1 cellular context compared by ENCODE assay signal in the genomic region with DNA sequence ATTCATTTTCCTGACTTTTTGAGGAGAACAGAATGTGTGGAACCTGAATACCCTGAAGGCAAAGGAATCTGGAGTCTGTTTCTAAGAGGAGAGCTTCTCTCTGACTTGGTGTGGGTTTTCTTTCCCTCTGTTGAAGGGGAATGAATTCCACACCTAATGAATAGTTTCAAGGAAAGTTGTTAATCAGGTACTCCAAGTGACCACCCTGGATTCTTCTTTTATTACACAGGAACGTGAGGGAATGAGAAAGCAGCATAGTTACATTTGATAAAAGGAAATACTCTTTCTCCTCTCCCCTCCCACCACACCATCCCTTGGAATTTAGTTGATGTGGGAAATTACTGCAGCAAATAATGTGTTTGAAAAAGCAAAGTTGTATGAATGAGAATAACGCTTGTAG.
TF ChIP-seq lines count a peak whose summit lies in the region.

No MANE protein-coding gene starts in this region.

TF ChIP-seq in GM23338, 12 proteins besides CTCF, POLR2A, EP300 and RAD21 (continued from another document):
- TF ChIP-seq, protein P1, sequence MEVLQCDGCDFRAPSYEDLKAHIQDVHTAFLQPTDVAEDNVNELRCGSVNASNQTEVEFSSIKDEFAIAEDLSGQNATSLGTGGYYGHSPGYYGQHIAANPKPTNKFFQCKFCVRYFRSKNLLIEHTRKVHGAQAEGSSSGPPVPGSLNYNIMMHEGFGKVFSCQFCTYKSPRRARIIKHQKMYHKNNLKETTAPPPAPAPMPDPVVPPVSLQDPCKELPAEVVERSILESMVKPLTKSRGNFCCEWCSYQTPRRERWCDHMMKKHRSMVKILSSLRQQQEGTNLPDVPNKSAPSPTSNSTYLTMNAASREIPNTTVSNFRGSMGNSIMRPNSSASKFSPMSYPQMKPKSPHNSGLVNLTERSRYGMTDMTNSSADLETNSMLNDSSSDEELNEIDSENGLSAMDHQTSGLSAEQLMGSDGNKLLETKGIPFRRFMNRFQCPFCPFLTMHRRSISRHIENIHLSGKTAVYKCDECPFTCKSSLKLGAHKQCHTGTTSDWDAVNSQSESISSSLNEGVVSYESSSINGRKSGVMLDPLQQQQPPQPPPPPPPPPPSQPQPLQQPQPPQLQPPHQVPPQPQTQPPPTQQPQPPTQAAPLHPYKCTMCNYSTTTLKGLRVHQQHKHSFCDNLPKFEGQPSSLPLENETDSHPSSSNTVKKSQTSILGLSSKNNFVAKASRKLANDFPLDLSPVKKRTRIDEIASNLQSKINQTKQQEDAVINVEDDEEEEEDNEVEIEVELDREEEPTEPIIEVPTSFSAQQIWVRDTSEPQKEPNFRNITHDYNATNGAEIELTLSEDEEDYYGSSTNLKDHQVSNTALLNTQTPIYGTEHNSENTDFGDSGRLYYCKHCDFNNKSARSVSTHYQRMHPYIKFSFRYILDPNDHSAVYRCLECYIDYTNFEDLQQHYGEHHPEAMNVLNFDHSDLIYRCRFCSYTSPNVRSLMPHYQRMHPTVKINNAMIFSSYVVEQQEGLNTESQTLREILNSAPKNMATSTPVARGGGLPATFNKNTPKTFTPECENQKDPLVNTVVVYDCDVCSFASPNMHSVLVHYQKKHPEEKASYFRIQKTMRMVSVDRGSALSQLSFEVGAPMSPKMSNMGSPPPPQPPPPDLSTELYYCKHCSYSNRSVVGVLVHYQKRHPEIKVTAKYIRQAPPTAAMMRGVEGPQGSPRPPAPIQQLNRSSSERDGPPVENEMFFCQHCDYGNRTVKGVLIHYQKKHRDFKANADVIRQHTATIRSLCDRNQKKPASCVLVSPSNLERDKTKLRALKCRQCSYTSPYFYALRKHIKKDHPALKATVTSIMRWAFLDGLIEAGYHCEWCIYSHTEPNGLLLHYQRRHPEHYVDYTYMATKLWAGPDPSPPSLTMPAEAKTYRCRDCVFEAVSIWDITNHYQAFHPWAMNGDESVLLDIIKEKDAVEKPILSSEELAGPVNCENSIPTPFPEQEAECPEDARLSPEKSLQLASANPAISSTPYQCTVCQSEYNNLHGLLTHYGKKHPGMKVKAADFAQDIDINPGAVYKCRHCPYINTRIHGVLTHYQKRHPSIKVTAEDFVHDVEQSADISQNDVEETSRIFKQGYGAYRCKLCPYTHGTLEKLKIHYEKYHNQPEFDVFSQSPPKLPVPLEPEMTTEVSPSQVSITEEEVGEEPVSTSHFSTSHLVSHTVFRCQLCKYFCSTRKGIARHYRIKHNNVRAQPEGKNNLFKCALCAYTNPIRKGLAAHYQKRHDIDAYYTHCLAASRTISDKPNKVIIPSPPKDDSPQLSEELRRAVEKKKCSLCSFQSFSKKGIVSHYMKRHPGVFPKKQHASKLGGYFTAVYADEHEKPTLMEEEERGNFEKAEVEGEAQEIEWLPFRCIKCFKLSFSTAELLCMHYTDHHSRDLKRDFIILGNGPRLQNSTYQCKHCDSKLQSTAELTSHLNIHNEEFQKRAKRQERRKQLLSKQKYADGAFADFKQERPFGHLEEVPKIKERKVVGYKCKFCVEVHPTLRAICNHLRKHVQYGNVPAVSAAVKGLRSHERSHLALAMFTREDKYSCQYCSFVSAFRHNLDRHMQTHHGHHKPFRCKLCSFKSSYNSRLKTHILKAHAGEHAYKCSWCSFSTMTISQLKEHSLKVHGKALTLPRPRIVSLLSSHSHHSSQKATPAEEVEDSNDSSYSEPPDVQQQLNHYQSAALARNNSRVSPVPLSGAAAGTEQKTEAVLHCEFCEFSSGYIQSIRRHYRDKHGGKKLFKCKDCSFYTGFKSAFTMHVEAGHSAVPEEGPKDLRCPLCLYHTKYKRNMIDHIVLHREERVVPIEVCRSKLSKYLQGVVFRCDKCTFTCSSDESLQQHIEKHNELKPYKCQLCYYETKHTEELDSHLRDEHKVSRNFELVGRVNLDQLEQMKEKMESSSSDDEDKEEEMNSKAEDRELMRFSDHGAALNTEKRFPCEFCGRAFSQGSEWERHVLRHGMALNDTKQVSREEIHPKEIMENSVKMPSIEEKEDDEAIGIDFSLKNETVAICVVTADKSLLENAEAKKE (CRISPR knock-in tag; IDR thresholded peaks at IDR 0.05), result no peak
- TF ChIP-seq NANOG (IDR thresholded peaks at IDR 0.05; ENCODE audit: borderline replicate concordance) (no peak), POLR2AphosphoS5 (IDR thresholded peaks at IDR 0.05; ENCODE audit: low read depth) (no peak), EZH2 (IDR thresholded peaks at IDR 0.05; ENCODE audit: low read depth, unreplicated experiment) (no peak)
- TF ChIP-seq, protein P2, sequence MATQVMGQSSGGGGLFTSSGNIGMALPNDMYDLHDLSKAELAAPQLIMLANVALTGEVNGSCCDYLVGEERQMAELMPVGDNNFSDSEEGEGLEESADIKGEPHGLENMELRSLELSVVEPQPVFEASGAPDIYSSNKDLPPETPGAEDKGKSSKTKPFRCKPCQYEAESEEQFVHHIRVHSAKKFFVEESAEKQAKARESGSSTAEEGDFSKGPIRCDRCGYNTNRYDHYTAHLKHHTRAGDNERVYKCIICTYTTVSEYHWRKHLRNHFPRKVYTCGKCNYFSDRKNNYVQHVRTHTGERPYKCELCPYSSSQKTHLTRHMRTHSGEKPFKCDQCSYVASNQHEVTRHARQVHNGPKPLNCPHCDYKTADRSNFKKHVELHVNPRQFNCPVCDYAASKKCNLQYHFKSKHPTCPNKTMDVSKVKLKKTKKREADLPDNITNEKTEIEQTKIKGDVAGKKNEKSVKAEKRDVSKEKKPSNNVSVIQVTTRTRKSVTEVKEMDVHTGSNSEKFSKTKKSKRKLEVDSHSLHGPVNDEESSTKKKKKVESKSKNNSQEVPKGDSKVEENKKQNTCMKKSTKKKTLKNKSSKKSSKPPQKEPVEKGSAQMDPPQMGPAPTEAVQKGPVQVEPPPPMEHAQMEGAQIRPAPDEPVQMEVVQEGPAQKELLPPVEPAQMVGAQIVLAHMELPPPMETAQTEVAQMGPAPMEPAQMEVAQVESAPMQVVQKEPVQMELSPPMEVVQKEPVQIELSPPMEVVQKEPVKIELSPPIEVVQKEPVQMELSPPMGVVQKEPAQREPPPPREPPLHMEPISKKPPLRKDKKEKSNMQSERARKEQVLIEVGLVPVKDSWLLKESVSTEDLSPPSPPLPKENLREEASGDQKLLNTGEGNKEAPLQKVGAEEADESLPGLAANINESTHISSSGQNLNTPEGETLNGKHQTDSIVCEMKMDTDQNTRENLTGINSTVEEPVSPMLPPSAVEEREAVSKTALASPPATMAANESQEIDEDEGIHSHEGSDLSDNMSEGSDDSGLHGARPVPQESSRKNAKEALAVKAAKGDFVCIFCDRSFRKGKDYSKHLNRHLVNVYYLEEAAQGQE (IDR thresholded peaks at IDR 0.05; ENCODE audit: unreplicated experiment), result no peak
